Comparison of ENCODE assay signal across 20 cellular contexts in the genomic region with DNA sequence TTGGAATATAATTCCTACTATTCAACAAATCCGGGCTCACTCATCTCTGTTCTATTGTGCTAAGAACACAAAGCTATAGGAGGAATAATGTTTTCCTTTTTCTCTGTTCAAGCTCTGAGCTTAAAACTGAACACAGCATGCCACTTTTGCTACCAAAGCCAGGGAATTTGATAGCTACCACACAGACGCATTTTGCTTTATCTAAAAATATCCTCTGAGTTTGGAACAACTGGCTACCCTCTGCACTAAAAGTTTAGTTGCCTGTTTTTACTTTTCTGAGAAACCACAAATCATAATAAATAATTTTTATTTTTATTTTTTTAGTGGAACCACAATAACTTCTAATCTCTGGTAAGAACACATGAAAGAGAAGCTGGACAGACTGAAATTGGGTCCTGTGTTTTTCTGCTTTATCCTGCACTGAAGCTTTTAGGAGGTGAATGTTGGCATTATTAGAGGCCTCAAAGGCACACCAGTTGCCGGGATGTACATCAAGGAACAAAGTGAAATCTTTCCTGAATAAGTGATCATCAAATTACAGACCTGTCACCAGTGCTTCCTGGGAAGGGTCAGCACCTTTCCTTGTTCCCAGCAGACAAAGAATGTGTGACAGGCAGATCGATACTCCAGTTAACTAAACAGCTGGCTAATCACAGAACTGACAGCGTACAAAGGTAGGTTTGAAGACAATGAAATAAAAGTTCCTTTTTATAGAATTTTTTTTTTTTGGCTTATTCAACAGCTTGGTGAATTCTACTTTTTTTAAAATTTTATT.
DNase-seq lines count a peak whose midpoint lies in the region; ATAC-seq and TF ChIP-seq lines count a peak whose summit lies in the region.
"Had no signal": no experiment of that assay in that cellular context is flagged by ENCODE, and none has a peak within 500 bp of the region (broad histone marks: within the 10 kb centered on the region; RNA-seq: fewer than 3 reads in every experiment).

No MANE protein-coding gene starts in this region.

- no peak overlapping the region for H2BK120ac ChIP-seq in neuronal stem cell (ENCODE audit: low read depth, low read length)

- DNase-seq in LHCN-M2 (ENCODE audit: low read depth) (peak; percentile 63), NCI-H69 (lab: John Stamatoyannopoulos, UW) (peak; percentile 56), mucosa of gallbladder (ENCODE audit: low spot score) (peak; percentile 60), neuronal stem cell (ENCODE audit: low spot score) (peak; percentile 47), amygdala (lab: John Stamatoyannopoulos, UW) (no peak), NCI-H1092 (lab: John Stamatoyannopoulos, UW) (no peak), heart right ventricle (no peak)
- DNase-seq: Calu3; CD4-positive, alpha-beta memory T cell; GF-D8; HFFc6; KBM-7; NCI-H1930; NCI-H2171 treated with DMSO at 0.1 percent for 48 hours; NCI-H82; PC-9 had no signal

- H3K27me3 ChIP-seq in neuronal stem cell (ENCODE audit: control insufficient read depth in 3 of 3, insufficient read depth in 3 of 3, low read depth in 1 of 3, low read length in 3 of 3): peaks cover 0 to 18% (median 0%) of the 10 kb centered on the region in 3 experiments
- H3K27me3 ChIP-seq in heart right ventricle: no peaks in the 10 kb centered on the region
- H3K27me3 ChIP-seq: BLaER1 had no signal

- H3K79me1 ChIP-seq in neuronal stem cell (ENCODE audit: low read depth, low read length): no peaks in the 10 kb centered on the region

- H3K4me2 ChIP-seq in neuronal stem cell (ENCODE audit: insufficient read depth, low read length, poor library complexity, severe bottlenecking): no peak overlapping the region
- H3K4me2 ChIP-seq: BLaER1, PC-9 had no signal

- intact Hi-C loops in heart right ventricle (cut with DNase I): no loop called here

- H3K4me1 ChIP-seq in neuronal stem cell (ENCODE audit: control insufficient read depth in 2 of 2, insufficient read depth in 1 of 2, low read depth in 1 of 2, low read length in 2 of 2) (peaks cover 8 to 16% of the 10 kb centered on the region in 2 donors), heart right ventricle (no peaks in the 10 kb centered on the region)
- H3K4me1 ChIP-seq: BLaER1 had no signal

- no CpG with 5 or more reads among the region's 5 CpGs for WGBS in neuronal stem cell (ENCODE audit: extremely low coverage in 2 of 2, insufficient read length in 2 of 2, insufficient replicate concordance in 1 of 2), 2 donors
- 51 to 59% methylated on average over 5 of the region's 5 CpGs for WGBS in heart right ventricle, 2 donors

- H2BK5ac ChIP-seq in neuronal stem cell (ENCODE audit: low read length): no peak overlapping the region

- H3K23ac ChIP-seq in neuronal stem cell (ENCODE audit: low read depth, low read length, poor library complexity): no peak overlapping the region

- H3K9me3 ChIP-seq in neuronal stem cell (replicated peaks in 1 of 2; ENCODE audit: control insufficient read depth in 2 of 2, insufficient read depth in 1 of 2, low read depth in 1 of 2, low read length in 2 of 2): peaks cover 3 to 9% of the 10 kb centered on the region in 2 donors
- peaks cover 0 to 18% (median 7%) of the 10 kb centered on the region in 11 donors for H3K9me3 ChIP-seq in heart right ventricle

- H4K8ac ChIP-seq in neuronal stem cell (ENCODE audit: low read depth, low read length): no peak overlapping the region

- no peak overlapping the region for H3K9ac ChIP-seq in neuronal stem cell (ENCODE audit: low read depth, low read length, poor library complexity)
- H3K9ac ChIP-seq: BLaER1 had no signal

- H4K91ac ChIP-seq in neuronal stem cell (ENCODE audit: low read depth, low read length, poor library complexity): no peak overlapping the region

- H2BK12ac ChIP-seq in neuronal stem cell (ENCODE audit: low read length): no peak overlapping the region

- peak overlapping the region; percentile 87 for H3K27ac ChIP-seq in neuronal stem cell (replicated peaks; ENCODE audit: low read length)
- no peak overlapping the region for H3K27ac ChIP-seq in heart right ventricle
- H3K27ac ChIP-seq: BLaER1, PC-9, RWPE1 had no signal

- H2AK5ac ChIP-seq in neuronal stem cell (ENCODE audit: low read depth, low read length): no peak overlapping the region

- no peak overlapping the region for H3K18ac ChIP-seq in neuronal stem cell (ENCODE audit: low read length)

- ATAC-seq in GM18870 (IDR thresholded peaks at IDR 0.05; ENCODE audit: unreplicated experiment): no peak
- no peak for ATAC-seq in heart right ventricle
- ATAC-seq: HepG2 had no signal

- TF ChIP-seq CTCF in heart right ventricle (IDR thresholded peaks at IDR 0.05): no peak

- H3K4ac ChIP-seq in neuronal stem cell (ENCODE audit: low read length): no peak overlapping the region

- no peak overlapping the region for H3K14ac ChIP-seq in neuronal stem cell (ENCODE audit: low read length)

- no peak overlapping the region for H2AFZ ChIP-seq in neuronal stem cell (ENCODE audit: low read length)
- H2AFZ ChIP-seq: PC-9 had no signal

- H3K4me3 ChIP-seq in neuronal stem cell (ENCODE audit: low read length in 2 of 2) (no peak overlapping the region), heart right ventricle (no peak overlapping the region)
- H3K4me3 ChIP-seq: BLaER1, PC-9 had no signal

- no peak overlapping the region for H2BK15ac ChIP-seq in neuronal stem cell (ENCODE audit: low read length)

- H3K36me3 ChIP-seq in neuronal stem cell (replicated peaks in 1 of 2; ENCODE audit: control insufficient read depth in 2 of 2, insufficient read depth in 2 of 2, low read length in 2 of 2): no peaks in the 10 kb centered on the region
- no peaks in the 10 kb centered on the region for H3K36me3 ChIP-seq in heart right ventricle
- H3K36me3 ChIP-seq: BLaER1 had no signal

Comparison
In these comparisons a context has a peak if more than half of its experiments do, and no peak if none do; other contexts are left out.
1. DNase-seq: peak in LHCN-M2 (single experiment), NCI-H69 (single experiment), mucosa of gallbladder (single experiment) and neuronal stem cell (single experiment); none in amygdala (0 of 56), NCI-H1092 (single experiment) and heart right ventricle (0 of 2).